In the genomic region with DNA sequence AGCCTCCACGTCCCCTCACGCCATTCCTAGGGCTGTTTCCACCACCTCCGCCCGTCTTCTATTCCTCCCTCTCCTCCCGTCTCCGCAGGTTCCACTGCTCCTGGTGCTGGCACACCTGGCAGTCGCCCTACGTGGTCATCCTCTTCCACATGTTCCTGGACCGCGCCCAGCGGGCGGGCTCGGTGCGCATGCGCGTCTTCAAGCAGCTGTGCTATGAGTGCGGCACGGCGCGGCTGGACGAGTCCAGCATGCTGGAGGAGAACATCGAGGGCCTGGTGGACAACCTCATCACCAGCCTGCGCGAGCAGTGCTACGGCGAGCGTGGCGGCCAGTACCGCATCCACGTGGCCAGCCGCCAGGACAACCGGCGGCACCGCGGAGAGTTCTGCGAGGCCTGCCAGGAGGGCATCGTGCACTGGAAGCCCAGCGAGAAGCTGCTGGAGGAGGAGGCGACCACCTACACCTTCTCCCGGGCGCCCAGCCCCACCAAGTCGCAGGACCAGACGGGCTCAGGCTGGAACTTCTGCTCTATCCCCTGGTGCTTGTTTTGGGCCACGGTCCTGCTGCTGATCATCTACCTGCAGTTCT, we compare ENCODE assay signal across 1 cellular context.
A peak's percentile ranks its signal among the peaks of the same experiment; 100 is the strongest.
TF ChIP-seq lines count a peak whose summit lies in the region.

No MANE protein-coding gene starts in this region.

TF ChIP-seq in K562, 482 proteins besides CTCF, POLR2A, EP300 and RAD21:
- peak; percentile 33; the same call in 1 of the 2 replicates for TF ChIP-seq MGA (IDR thresholded peaks at IDR 0.05)
- TF ChIP-seq NRF1 (conservative IDR thresholded peaks at IDR 0.05 in 1 of 2, IDR thresholded peaks at IDR 0.05 in 1 of 2), result peak; percentile 90 to 92
- peak; percentile 38; the same call in 1 of the 2 replicates for TF ChIP-seq L3MBTL2 (IDR thresholded peaks at IDR 0.05)
